10 cellular contexts compared by ENCODE assay signal in the genomic region with DNA sequence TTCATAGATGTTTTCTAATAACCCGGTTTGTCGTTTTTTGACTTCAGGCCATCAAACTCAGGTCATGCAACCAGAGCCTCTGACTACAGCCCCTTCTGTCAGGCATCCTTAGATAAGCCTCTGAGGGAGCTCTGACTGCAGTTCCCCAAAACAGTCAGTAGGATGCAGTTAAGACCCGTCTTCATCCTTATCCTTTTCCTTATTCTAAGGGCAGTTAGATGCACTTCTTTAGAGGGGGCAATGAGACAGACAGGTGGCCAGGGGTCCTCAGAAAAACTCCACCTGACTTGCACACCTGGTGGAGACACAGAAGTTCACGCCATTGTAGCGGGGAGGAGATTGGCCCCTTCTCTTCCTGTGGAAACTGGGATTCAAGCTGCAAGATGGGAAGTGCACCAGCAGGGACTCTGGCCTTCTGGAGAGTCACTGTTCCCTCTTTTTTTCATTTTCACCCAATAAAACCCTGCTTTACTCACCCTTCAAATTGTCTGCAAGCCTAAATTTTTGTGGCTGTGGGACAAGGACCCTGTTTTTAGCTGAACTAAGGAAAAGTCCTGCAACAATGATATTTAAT.
DNase-seq lines count a peak whose midpoint lies in the region; ATAC-seq and TF ChIP-seq lines count a peak whose summit lies in the region.
"Had no signal": no experiment of that assay in that cellular context is flagged by ENCODE, and none has a peak within 500 bp of the region (broad histone marks: within the 10 kb centered on the region; RNA-seq: fewer than 3 reads in every experiment).

No MANE protein-coding gene starts in this region.

- 36 to 62% (median 40%) methylated on average over 5 of the region's 5 CpGs for WGBS in spleen, 5 donors

- H3K36me3 ChIP-seq in H7 (replicated peaks; ENCODE audit: control insufficient read depth, insufficient read depth, low read length) (no peaks in the 10 kb centered on the region; the same call in 1 of the 2 replicates), Panc1 (ENCODE audit: control insufficient read depth, insufficient read depth, low read length) (no peaks in the 10 kb centered on the region), spleen (no peaks in the 10 kb centered on the region)

- H3K27ac ChIP-seq in Panc1 (ENCODE audit: low read length) (no peak overlapping the region), spleen (no peak overlapping the region)

- in situ Hi-C loops in Panc1 (cut with HindIII; ENCODE audit: low pct_unique_long_range_greater_than_20kb, low sequenced_read_pairs): no loop called here

- H3K27me3 ChIP-seq in H7 (ENCODE audit: control insufficient read depth, insufficient read depth, low read length) (no peaks in the 10 kb centered on the region), Panc1 (ENCODE audit: control insufficient read depth, insufficient read depth, low read length) (no peaks in the 10 kb centered on the region), spleen (replicated peaks in 1 of 7) (no peaks in the 10 kb centered on the region)

- CTCF ChIA-PET in Panc1 (lab: Charles Lee): interaction anchor here (0.6 to 0.7 kb wide), 2 partner anchors 42 to 186 kb away, joined by 3 read pairs; no protein-coding TSS in a partner anchor

- POLR2A ChIA-PET in Panc1 (lab: Charles Lee): interaction anchor here (0.7 kb wide), 1 partner anchor 701 kb away, joined by 3 read pairs; no protein-coding TSS in a partner anchor

- no peak for TF ChIP-seq POLR2A in spleen (IDR thresholded peaks at IDR 0.05)

- DNase-seq in AG09319 (ENCODE audit: extremely low read depth, low read depth) (peak; percentile 4), H7 (peak; percentile 47), Panc1 (ENCODE audit: low read depth, low spot score) (no peak), foreskin melanocyte (peak; percentile 11), spleen (no peak)
- DNase-seq in activated effector memory CD4-positive, alpha-beta T cell treated with anti-CD3 and anti-CD28 coated beads, Interleukin-2, amount 50 U/mL, for 16 hours: no peak
- no peak for DNase-seq in stimulated activated CD4-positive, alpha-beta T cell treated with anti-CD3 and anti-CD28 coated beads, Interleukin-4, amount 100 ng/mL, for 24 hours
- DNase-seq: activated CD4-positive, alpha-beta T cell treated with anti-CD3 and anti-CD28 coated beads, Interleukin-2, amount 50 U/mL, for 1 hour; head of caudate nucleus had no signal

- peak; percentile 69; the same call in 1 of the 2 replicates for ATAC-seq in Panc1
- ATAC-seq in GM18502 (IDR thresholded peaks at IDR 0.05; ENCODE audit: poor library complexity, unreplicated experiment): no peak

- TF ChIP-seq CTCF in AG09319 (IDR thresholded peaks at IDR 0.05; ENCODE audit: low read depth, low read length) (peak; percentile 44), Panc1 (IDR thresholded peaks at IDR 0.05) (peak; percentile 61), spleen (IDR thresholded peaks at IDR 0.05 in 8 of 11, conservative IDR thresholded peaks at IDR 0.05 in 3 of 11) (peak in 2 of 11 experiments; percentile 19 to 29)

- H3K9me3 ChIP-seq in Panc1 (ENCODE audit: control insufficient read depth, insufficient read depth, low read depth, low read length) (no peaks in the 10 kb centered on the region), spleen (peaks cover 0 to 10% (median 2%) of the 10 kb centered on the region in 8 donors)

- no peaks in the 10 kb centered on the region for H3K4me1 ChIP-seq in Panc1 (ENCODE audit: control insufficient read depth, insufficient read depth, low read length)
- H3K4me1 ChIP-seq in spleen: no peaks in the 10 kb centered on the region

- intact Hi-C loops in Panc1 (cut with micrococcal nuclease; ENCODE audit: unreplicated experiment) (no loop called here), spleen (cut with DNase I; ENCODE audit: low total_unique reads) (no loop called here)

- H3K4me3 ChIP-seq in H7 (ENCODE audit: insufficient read depth, low read depth, low read length): no peak overlapping the region
- H3K4me3 ChIP-seq in Panc1 (ENCODE audit: low read depth in 2 of 2, low read length in 2 of 2): no peak overlapping the region
- no peak overlapping the region for H3K4me3 ChIP-seq in spleen

- BruUV-seq in Panc1 (replicated peaks; lab: Mats Ljungman, UMichigan): no TSS peak

Comparison
In these comparisons a context has a peak if more than half of its experiments do, and no peak if none do; other contexts are left out.
1. DNase-seq: peak in AG09319 (single experiment), H7 (single experiment) and foreskin melanocyte (single experiment); none in Panc1 (single experiment), spleen (single experiment), activated effector memory CD4-positive, alpha-beta T cell treated with anti-CD3 and anti-CD28 coated beads, Interleukin-2, amount 50 U/mL, for 16 hours (single experiment) and stimulated activated CD4-positive, alpha-beta T cell treated with anti-CD3 and anti-CD28 coated beads, Interleukin-4, amount 100 ng/mL, for 24 hours (single experiment).